ENCODE assay signal across 16 cellular contexts in the genomic region with DNA sequence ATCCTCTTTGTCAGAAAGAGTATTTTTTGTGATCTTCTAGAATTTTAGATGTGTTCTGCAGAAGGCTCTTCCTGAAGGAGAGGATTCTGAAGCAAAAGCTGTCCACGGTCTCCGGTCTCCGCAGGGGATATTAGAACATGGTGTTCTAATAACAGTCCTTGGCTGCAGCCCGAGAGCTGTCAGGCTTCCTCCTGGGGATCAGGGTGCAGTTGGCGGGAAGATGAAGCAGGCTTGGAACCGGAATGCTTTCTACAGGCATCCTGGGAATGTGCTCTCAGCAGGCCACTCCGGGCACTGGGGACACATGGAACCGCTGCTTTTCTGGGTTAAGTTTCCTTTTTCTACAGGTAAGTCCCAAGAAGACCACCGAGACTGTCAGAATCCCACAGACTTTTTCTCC.
DNase-seq lines count a peak whose midpoint lies in the region; ATAC-seq and TF ChIP-seq lines count a peak whose summit lies in the region.
"Had no signal": no experiment of that assay in that cellular context is flagged by ENCODE, and none has a peak within 500 bp of the region (broad histone marks: within the 10 kb centered on the region; RNA-seq: fewer than 3 reads in every experiment).

No MANE protein-coding gene starts in this region.

- H3K9ac ChIP-seq in endodermal cell (ENCODE audit: extremely low read depth, low read length, poor library complexity, severe bottlenecking) (no peak overlapping the region), MM.1S (ENCODE audit: low read length) (no peak overlapping the region)

- H3K27me3 Mint-ChIP-seq in endodermal cell (ENCODE audit: insufficient read depth) = no peaks in the 10 kb centered on the region
- H3K27me3 Mint-ChIP-seq: dendritic cell treated with granulocyte-macrophage colony-stimulating factor and Interleukin-4, amounts not matched to agents 40 ng/mL and 50 ng/mL, for 4 days had no signal

- ATAC-seq in left lobe of liver = peak; percentile 71
- ATAC-seq: activated CD4-positive, CD25-positive, alpha-beta regulatory T cell treated with anti-CD3 and anti-CD28 coated beads, Interleukin-2, amount 50 U/mL, for 24 hours; Panc1; T-cell had no signal

- no peak overlapping the region for H3K4me3 ChIP-seq in endodermal cell (ENCODE audit: low read length)
- no peak overlapping the region for H3K4me3 ChIP-seq in skeletal muscle cell (ENCODE audit: low read depth, low read length)
- no peak overlapping the region for H3K4me3 ChIP-seq in MM.1S (ENCODE audit: low read length)

- H3K27ac ChIP-seq in endodermal cell (ENCODE audit: low read depth, low read length) (no peak overlapping the region), MM.1S (ENCODE audit: low read length) (no peak overlapping the region)

- H3K36me3 Mint-ChIP-seq in endodermal cell (ENCODE audit: low read depth) = no peaks in the 10 kb centered on the region
- H3K36me3 Mint-ChIP-seq: activated naive CD8-positive, alpha-beta T cell treated with anti-CD3 and anti-CD28 coated beads for 36 hours; T-cell had no signal

- no peaks in the 10 kb centered on the region for H3K9me3 Mint-ChIP-seq in endodermal cell
- H3K9me3 Mint-ChIP-seq: activated naive CD8-positive, alpha-beta T cell treated with anti-CD3 and anti-CD28 coated beads for 36 hours; dendritic cell treated with granulocyte-macrophage colony-stimulating factor and Interleukin-4, amounts not matched to agents 40 ng/mL and 50 ng/mL, for 4 days; T-cell had no signal

- no peaks in the 10 kb centered on the region for H3K4me1 ChIP-seq in endodermal cell (ENCODE audit: control insufficient read depth, insufficient read depth, low read length)
- no peaks in the 10 kb centered on the region for H3K4me1 ChIP-seq in MM.1S (ENCODE audit: low read length)

- peaks cover 8% of the 10 kb centered on the region for H3K4me1 Mint-ChIP-seq in endodermal cell
- H3K4me1 Mint-ChIP-seq: activated naive CD8-positive, alpha-beta T cell treated with anti-CD3 and anti-CD28 coated beads for 36 hours; T-cell had no signal

- no peaks in the 10 kb centered on the region for H3K9me2 ChIP-seq in MM.1S (replicated peaks; ENCODE audit: insufficient read depth, low read length)

- H4K20me1 ChIP-seq in MM.1S (ENCODE audit: insufficient read depth, low read length) = no peaks in the 10 kb centered on the region

- no peak overlapping the region for H3K4me3 Mint-ChIP-seq in endodermal cell
- H3K4me3 Mint-ChIP-seq: activated naive CD8-positive, alpha-beta T cell treated with anti-CD3 and anti-CD28 coated beads for 36 hours; dendritic cell treated with granulocyte-macrophage colony-stimulating factor and Interleukin-4, amounts not matched to agents 40 ng/mL and 50 ng/mL, for 4 days; T-cell had no signal

- 67 to 89% methylated on average over 6 to 9 of the region's 9 CpGs for WGBS in endodermal cell (ENCODE audit: insufficient coverage in 1 of 2, insufficient read length in 1 of 2), 2 experiments

- no peaks in the 10 kb centered on the region for H3K36me3 ChIP-seq in endodermal cell (ENCODE audit: control insufficient read depth, insufficient read depth, low read length)
- H3K36me3 ChIP-seq in MM.1S (replicated peaks; ENCODE audit: insufficient read depth, low read length) = no peaks in the 10 kb centered on the region

- no peak overlapping the region for H3K4me2 ChIP-seq in MM.1S (ENCODE audit: low read depth, low read length)

- no peaks in the 10 kb centered on the region for H3K79me2 ChIP-seq in MM.1S (ENCODE audit: low read length)

- no peak for TF ChIP-seq CTCF in endodermal cell (conservative IDR thresholded peaks at IDR 0.05)
- no peak for TF ChIP-seq CTCF in MM.1S (IDR thresholded peaks at IDR 0.05; ENCODE audit: low read length)

- H3K9me3 ChIP-seq in endodermal cell (ENCODE audit: control insufficient read depth, low read length) (no peaks in the 10 kb centered on the region), MM.1S (replicated peaks; ENCODE audit: insufficient read depth, low read length) (no peaks in the 10 kb centered on the region)

- DNase-seq in ELF-1 (ENCODE audit: low read depth, low spot score) (peak; percentile 64), endodermal cell (peak; percentile 74), left lobe of liver (ENCODE audit: low spot score) (no peak), skeletal muscle cell (ENCODE audit: low read depth) (peak; percentile 49), MM.1S (no peak), NCI-H2196 treated with DMSO at 0.1 percent for 48 hours (lab: John Stamatoyannopoulos, UW; ENCODE audit: unreplicated experiment) (no peak)
- DNase-seq in effector CD4-positive, alpha-beta T cell = no peak
- no peak for DNase-seq in activated CD4-positive, alpha-beta T cell treated with anti-CD3 and anti-CD28 coated beads for 48 hours
- DNase-seq: activated naive CD8-positive, alpha-beta T cell treated with anti-CD3 and anti-CD28 coated beads for 36 hours; Calu3; H7; NCI-H524 treated with DMSO at 0.1 percent for 48 hours; T-cell had no signal

- H3K27ac Mint-ChIP-seq in endodermal cell = no peak overlapping the region
- H3K27ac Mint-ChIP-seq: activated naive CD8-positive, alpha-beta T cell treated with anti-CD3 and anti-CD28 coated beads for 36 hours; dendritic cell treated with granulocyte-macrophage colony-stimulating factor and Interleukin-4, amounts not matched to agents 40 ng/mL and 50 ng/mL, for 4 days; T-cell had no signal

- no peaks in the 10 kb centered on the region for H3F3A ChIP-seq in MM.1S (ENCODE audit: insufficient read depth, low read length)

- no peaks in the 10 kb centered on the region for H3K27me3 ChIP-seq in endodermal cell (ENCODE audit: control insufficient read depth, insufficient read depth, low read length, poor library complexity, severe bottlenecking)
- H3K27me3 ChIP-seq in MM.1S (replicated peaks; ENCODE audit: insufficient read depth, low read length) = no peaks in the 10 kb centered on the region

- H2AFZ ChIP-seq in MM.1S (ENCODE audit: low read length) = no peak overlapping the region

Comparison
In these comparisons a context has a peak if more than half of its experiments do, and no peak if none do; other contexts are left out.
1. DNase-seq: peak in ELF-1 (single experiment), endodermal cell (single experiment) and skeletal muscle cell (single experiment); none in left lobe of liver (single experiment), MM.1S (single experiment), effector CD4-positive, alpha-beta T cell (single experiment), NCI-H2196 treated with DMSO at 0.1 percent for 48 hours (single experiment) and activated CD4-positive, alpha-beta T cell treated with anti-CD3 and anti-CD28 coated beads for 48 hours (single experiment).